17 cellular contexts compared by ENCODE assay signal in genomic region chr20:32238483-32239425, GRCh38.
"Had no signal": no experiment of that assay in that cellular context is flagged by ENCODE, and none has a peak within 500 bp of the region (broad histone marks: within the 10 kb centered on the region; RNA-seq: fewer than 3 reads in every experiment).

No MANE protein-coding gene starts in this region.

- H3K9me3 ChIP-seq: body of pancreas, right atrium auricular region, tibial nerve had no signal

- DNase-seq: activated CD4-positive, alpha-beta memory T cell treated with anti-CD3 and anti-CD28 coated beads, Interleukin-2, amount 10 ng/mL, durations not matched to agents 7 days and 5 days; activated CD8-positive, alpha-beta memory T cell treated with anti-CD3 and anti-CD28 coated beads, Interleukin-2, amount 50 U/mL, for 48 hours; activated naive CD4-positive, alpha-beta T cell treated with anti-CD3 and anti-CD28 coated beads, Interleukin-2, amount 50 U/mL, for 16 hours; amniotic stem cell; body of pancreas; central memory CD4-positive, alpha-beta T cell; effector memory CD8-positive, alpha-beta T cell; erythroblast; hippocampal formation; naive thymus-derived CD4-positive, alpha-beta T cell; T-helper 17 cell had no signal

- H3K4me2 ChIP-seq: smooth muscle cell had no signal

- H3K27me3 ChIP-seq: body of pancreas, right atrium auricular region, tibial nerve had no signal

- H3K4me3 ChIP-seq: body of pancreas, lung, right atrium auricular region, smooth muscle cell, tibial nerve had no signal

- ATAC-seq: activated CD4-positive, CD25-positive, alpha-beta regulatory T cell treated with anti-CD3 and anti-CD28 coated beads, Interleukin-2, amount 50 U/mL, for 24 hours; body of pancreas; effector memory CD8-positive, alpha-beta T cell; naive thymus-derived CD4-positive, alpha-beta T cell; stimulated activated effector memory CD8-positive, alpha-beta T cell treated with anti-CD3 and anti-CD28 coated beads, Interleukin-12 subunit alpha, Interleukin-12 subunit beta, amount 100 ng/mL, for 72 hours; T-helper 17 cell had no signal

- H3K27ac ChIP-seq: body of pancreas, right atrium auricular region, tibial nerve had no signal

- H3K4me1 ChIP-seq: right atrium auricular region, tibial nerve had no signal
